In genomic region chr12:92593734-92594402, GRCh38 we compare ENCODE assay signal across 8 cellular contexts.
A peak's percentile ranks its signal among the peaks of the same experiment; 100 is the strongest.
DNase-seq lines count a peak whose midpoint lies in the region; ATAC-seq, FAIRE-seq and TF ChIP-seq lines count a peak whose summit lies in the region.

No MANE protein-coding gene starts in this region.

- H3K27me3 ChIP-seq in SJSA1 (replicated peaks) = no peaks in the 10 kb centered on the region
- no peaks in the 10 kb centered on the region for H3K27me3 ChIP-seq in keratinocyte (ENCODE audit: control insufficient read depth, extremely low read depth, insufficient read depth, low read length)

- H3K4me3 Mint-ChIP-seq in WTC11 = no peak overlapping the region

- no peaks in the 10 kb centered on the region for H3K9me3 ChIP-seq in SJSA1 (replicated peaks)
- H3K9me3 ChIP-seq in keratinocyte (ENCODE audit: control insufficient read depth, low read depth, low read length) = no peaks in the 10 kb centered on the region

- H2AFZ ChIP-seq in keratinocyte (ENCODE audit: control insufficient read depth, low read length) = no peak overlapping the region

- H3K36me3 ChIP-seq in SJSA1 = no peaks in the 10 kb centered on the region
- no peaks in the 10 kb centered on the region for H3K36me3 ChIP-seq in keratinocyte (ENCODE audit: control insufficient read depth in 2 of 2, extremely low read depth in 1 of 2, insufficient read depth in 2 of 2, low read length in 2 of 2)

- dilution Hi-C loops in keratinocyte (cut with MboI; ENCODE audit: extremely low pct_ligation_motif_present, low sequenced_read_pairs) = no loop called here

- peak; percentile 91 for FAIRE-seq in keratinocyte (lab: Jason Lieb, UNC)

- POLR2A ChIA-PET in WTC11 (lab: Charles Lee) = no interaction called here

- H4K20me1 ChIP-seq in keratinocyte (ENCODE audit: control insufficient read depth, extremely low read depth, insufficient read depth, low read length) = no peaks in the 10 kb centered on the region

- TF ChIP-seq CTCF in keratinocyte (optimal IDR thresholded peaks at IDR 0.05 in 1 of 3, IDR thresholded peaks at IDR 0.05 in 1 of 3, conservative IDR thresholded peaks at IDR 0.05 in 1 of 3; ENCODE audit: extremely low read depth in 1 of 3, insufficient read depth in 2 of 3, low read length in 3 of 3) (no peak), WTC11 (IDR thresholded peaks at IDR 0.05) (no peak)

- DNase-seq in SJSA1 (ENCODE audit: low read depth in 1 of 2, low spot score in 2 of 2) = peak; percentile 79 to 81
- peak; percentile 77 for DNase-seq in activated naive CD4-positive, alpha-beta T cell treated with Interleukin-2 at 50 U/mL for 16 hours
- peak; percentile 98 for DNase-seq in keratinocyte (ENCODE audit: low read depth, low spot score)
- peak; percentile 58 to 68 (median 67) for DNase-seq in stimulated activated CD4-positive, alpha-beta T cell treated with anti-CD3 and anti-CD28 coated beads, TNF-alpha, amount 100 ng/mL, for 24 hours (ENCODE audit: low read depth in 3 of 3)
- no peak for DNase-seq in NCI-H524 (lab: John Stamatoyannopoulos, UW)
- no peak for DNase-seq in WTC11 (ENCODE audit: low spot score)

- no peak overlapping the region for H3K27ac Mint-ChIP-seq in WTC11

- peak overlapping the region; percentile 33 for H3K4me2 ChIP-seq in keratinocyte (ENCODE audit: control insufficient read depth, extremely low read depth, insufficient read depth, low read depth, low read length)

- H3K4me1 Mint-ChIP-seq in WTC11 = peaks cover 2% of the 10 kb centered on the region; the same call in 1 of the 2 replicates

- peak overlapping the region; percentile 57 for H3K9ac ChIP-seq in keratinocyte (ENCODE audit: control insufficient read depth, extremely low read depth, insufficient read depth, low read length)

- H3K4me3 ChIP-seq in SJSA1 (no peak overlapping the region), keratinocyte (ENCODE audit: control insufficient read depth in 2 of 3, extremely low read depth in 1 of 3, insufficient read depth in 2 of 3, low read depth in 1 of 3, low read length in 3 of 3) (no peak overlapping the region)

- CTCF ChIA-PET in WTC11 (lab: Charles Lee) = no interaction called here

- peak; percentile 100 for ATAC-seq in GM18873 (IDR thresholded peaks at IDR 0.05; ENCODE audit: low FRiP score, unreplicated experiment)
- peak; percentile 100 for ATAC-seq in HG03097 (IDR thresholded peaks at IDR 0.05; ENCODE audit: low FRiP score, unreplicated experiment)
- no peak for ATAC-seq in WTC11

- no peaks in the 10 kb centered on the region for H3K79me2 ChIP-seq in keratinocyte (ENCODE audit: control insufficient read depth, insufficient read depth, low read length)

- H3K9me3 Mint-ChIP-seq in WTC11 = peaks cover 13% of the 10 kb centered on the region

- no peaks in the 10 kb centered on the region for H3K27me3 Mint-ChIP-seq in WTC11 (ENCODE audit: low read depth)

- no peaks in the 10 kb centered on the region for H3K36me3 Mint-ChIP-seq in WTC11

- H3K9me1 ChIP-seq in keratinocyte (ENCODE audit: control insufficient read depth, extremely low read depth, insufficient read depth, low read length) = no peaks in the 10 kb centered on the region

- peak overlapping the region; percentile 41 for H3K27ac ChIP-seq in SJSA1
- peak overlapping the region; percentile 69 for H3K27ac ChIP-seq in keratinocyte (ENCODE audit: control insufficient read depth, insufficient read depth, low read length)

- H3K4me1 ChIP-seq in SJSA1 (replicated peaks) (peaks cover 33% of the 10 kb centered on the region), keratinocyte (ENCODE audit: control insufficient read depth, extremely low read depth, insufficient read depth, low read length) (peaks cover 46% of the 10 kb centered on the region)

TF ChIP-seq in WTC11, 78 proteins besides CTCF, POLR2A, EP300 and RAD21:
- TF ChIP-seq ATF3 (CRISPR knock-in tag; conservative IDR thresholded peaks at IDR 0.05) (no peak), CREB1 (CRISPR knock-in tag; IDR thresholded peaks at IDR 0.05) (no peak), ZNF423 (CRISPR knock-in tag; IDR thresholded peaks at IDR 0.05) (no peak), ZNF317 (CRISPR knock-in tag; IDR thresholded peaks at IDR 0.05; ENCODE audit: borderline replicate concordance, low read depth) (no peak), EMX1 (CRISPR knock-in tag; IDR thresholded peaks at IDR 0.05) (no peak), NR1H2 (CRISPR knock-in tag; IDR thresholded peaks at IDR 0.05) (no peak), E2F4 (CRISPR knock-in tag; IDR thresholded peaks at IDR 0.05; ENCODE audit: borderline replicate concordance, low read depth) (no peak), TEAD4 (CRISPR knock-in tag; IDR thresholded peaks at IDR 0.05) (no peak), ETV6 (CRISPR knock-in tag; IDR thresholded peaks at IDR 0.05) (no peak), ERG (CRISPR knock-in tag; IDR thresholded peaks at IDR 0.05) (no peak), ZNF416 (CRISPR knock-in tag; IDR thresholded peaks at IDR 0.05) (no peak), ZNF232 (CRISPR knock-in tag; IDR thresholded peaks at IDR 0.05) (no peak), ESRRA (CRISPR knock-in tag; IDR thresholded peaks at IDR 0.05; ENCODE audit: borderline replicate concordance) (no peak), RELA (CRISPR knock-in tag; IDR thresholded peaks at IDR 0.05; ENCODE audit: borderline replicate concordance) (no peak)

Comparison
In these comparisons a context has a peak if more than half of its experiments do, and no peak if none do; other contexts are left out.
1. DNase-seq: peak in SJSA1 (2 of 2), activated naive CD4-positive, alpha-beta T cell treated with Interleukin-2 at 50 U/mL for 16 hours (single experiment), keratinocyte (single experiment) and stimulated activated CD4-positive, alpha-beta T cell treated with anti-CD3 and anti-CD28 coated beads, TNF-alpha, amount 100 ng/mL, for 24 hours (3 of 3); none in NCI-H524 (0 of 2) and WTC11 (single experiment).